In genomic region chr10:50384238-50384637, GRCh38 we compare ENCODE assay signal across 2 cellular contexts.
TF ChIP-seq lines count a peak whose summit lies in the region.

No MANE protein-coding gene starts in this region.

TF ChIP-seq in GM23338, 12 proteins besides CTCF, POLR2A, EP300 and RAD21:
- TF ChIP-seq ZNF462 (CRISPR knock-in tag; IDR thresholded peaks at IDR 0.05) (no peak), EZH2 (IDR thresholded peaks at IDR 0.05; ENCODE audit: low read depth, unreplicated experiment) (no peak), POLR2AphosphoS5 (IDR thresholded peaks at IDR 0.05; ENCODE audit: low read depth) (no peak), ZNF331 (CRISPR knock-in tag; IDR thresholded peaks at IDR 0.05; ENCODE audit: low read depth) (no peak), STAT1 (IDR thresholded peaks at IDR 0.05; ENCODE audit: unreplicated experiment) (no peak), NANOG (IDR thresholded peaks at IDR 0.05; ENCODE audit: borderline replicate concordance) (no peak), EZH2phosphoT487 (IDR thresholded peaks at IDR 0.05; ENCODE audit: unreplicated experiment) (no peak), ETS1 (IDR thresholded peaks at IDR 0.05) (no peak), CREB1 (CRISPR knock-in tag; IDR thresholded peaks at IDR 0.05; ENCODE audit: low read depth) (no peak), JUNB (IDR thresholded peaks at IDR 0.05; ENCODE audit: unreplicated experiment) (no peak), ZNF114 (CRISPR knock-in tag; IDR thresholded peaks at IDR 0.05) (no peak)
- TF ChIP-seq, protein P1, sequence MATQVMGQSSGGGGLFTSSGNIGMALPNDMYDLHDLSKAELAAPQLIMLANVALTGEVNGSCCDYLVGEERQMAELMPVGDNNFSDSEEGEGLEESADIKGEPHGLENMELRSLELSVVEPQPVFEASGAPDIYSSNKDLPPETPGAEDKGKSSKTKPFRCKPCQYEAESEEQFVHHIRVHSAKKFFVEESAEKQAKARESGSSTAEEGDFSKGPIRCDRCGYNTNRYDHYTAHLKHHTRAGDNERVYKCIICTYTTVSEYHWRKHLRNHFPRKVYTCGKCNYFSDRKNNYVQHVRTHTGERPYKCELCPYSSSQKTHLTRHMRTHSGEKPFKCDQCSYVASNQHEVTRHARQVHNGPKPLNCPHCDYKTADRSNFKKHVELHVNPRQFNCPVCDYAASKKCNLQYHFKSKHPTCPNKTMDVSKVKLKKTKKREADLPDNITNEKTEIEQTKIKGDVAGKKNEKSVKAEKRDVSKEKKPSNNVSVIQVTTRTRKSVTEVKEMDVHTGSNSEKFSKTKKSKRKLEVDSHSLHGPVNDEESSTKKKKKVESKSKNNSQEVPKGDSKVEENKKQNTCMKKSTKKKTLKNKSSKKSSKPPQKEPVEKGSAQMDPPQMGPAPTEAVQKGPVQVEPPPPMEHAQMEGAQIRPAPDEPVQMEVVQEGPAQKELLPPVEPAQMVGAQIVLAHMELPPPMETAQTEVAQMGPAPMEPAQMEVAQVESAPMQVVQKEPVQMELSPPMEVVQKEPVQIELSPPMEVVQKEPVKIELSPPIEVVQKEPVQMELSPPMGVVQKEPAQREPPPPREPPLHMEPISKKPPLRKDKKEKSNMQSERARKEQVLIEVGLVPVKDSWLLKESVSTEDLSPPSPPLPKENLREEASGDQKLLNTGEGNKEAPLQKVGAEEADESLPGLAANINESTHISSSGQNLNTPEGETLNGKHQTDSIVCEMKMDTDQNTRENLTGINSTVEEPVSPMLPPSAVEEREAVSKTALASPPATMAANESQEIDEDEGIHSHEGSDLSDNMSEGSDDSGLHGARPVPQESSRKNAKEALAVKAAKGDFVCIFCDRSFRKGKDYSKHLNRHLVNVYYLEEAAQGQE (IDR thresholded peaks at IDR 0.05; ENCODE audit: unreplicated experiment) = no peak

TF ChIP-seq in H1, 55 proteins besides CTCF, POLR2A, EP300 and RAD21 (continued from another document):
- no peak for TF ChIP-seq EGR1 (IDR thresholded peaks at IDR 0.05; ENCODE audit: borderline replicate concordance, low read depth, low read length)
- no peak for TF ChIP-seq GABPA (IDR thresholded peaks at IDR 0.05; ENCODE audit: borderline replicate concordance, insufficient read depth, low read length)
- no peak for TF ChIP-seq CBX8 (IDR thresholded peaks at IDR 0.05; ENCODE audit: borderline replicate concordance, low read depth, low read length)
TF ChIP-seq in H1: peak in this region for 0.
